In the genomic region with DNA sequence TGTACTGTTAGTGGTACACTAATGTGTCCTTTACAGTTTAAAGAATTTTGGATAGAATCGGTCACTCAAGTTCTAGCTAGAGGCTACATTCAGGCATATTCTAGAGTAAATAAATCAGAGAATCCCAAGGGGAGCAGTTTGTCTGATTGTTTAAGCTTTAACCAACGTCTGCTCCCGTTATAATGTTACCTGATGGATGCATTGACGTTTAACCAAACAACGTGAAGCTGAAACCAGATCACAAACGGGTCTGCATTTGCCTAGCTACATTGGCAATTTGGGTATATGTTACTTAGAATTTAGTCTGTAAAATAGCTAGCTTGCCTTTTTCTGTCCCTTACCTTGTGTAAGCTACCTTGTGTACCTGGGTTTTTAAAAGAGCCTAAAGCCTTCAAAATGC, we compare ENCODE assay signal across 8 cellular contexts. TPM values are rescaled to one million over a fixed set of nuclear protein-coding genes. Genes with fewer than 3 reads are reported as not detected.
DNase-seq lines count a peak whose midpoint lies in the region; ATAC-seq and TF ChIP-seq lines count a peak whose summit lies in the region.

No MANE protein-coding gene starts in this region.

- TF ChIP-seq CTCF in A673 (conservative IDR thresholded peaks at IDR 0.05; ENCODE audit: low read depth, low read length) (no peak), H9 (conservative IDR thresholded peaks at IDR 0.05) (no peak)

- H3K18ac ChIP-seq in H9 (ENCODE audit: insufficient read length, low read depth, low read length): no peak overlapping the region

- H3K56ac ChIP-seq in H9 (ENCODE audit: insufficient read length, low read depth, low read length): no peak overlapping the region

- H3K36me3 ChIP-seq in A673 (ENCODE audit: insufficient read depth, low read length, poor library complexity, severe bottlenecking): no peaks in the 10 kb centered on the region

- H3K4me3 Mint-ChIP-seq in H9 (peak overlapping the region; percentile 68 to 83), memory B cell (peak overlapping the region; percentile 93)
- peak overlapping the region; percentile 93 for H3K4me3 Mint-ChIP-seq in activated naive CD8-positive, alpha-beta T cell treated with anti-CD3 and anti-CD28 coated beads, Interleukin-2, amount 10 ng/mL, durations not matched to agents 7 days and 5 days

- no peak for DNase-seq in A673 (ENCODE audit: low spot score)
- no peak for DNase-seq in H9
- DNase-seq in activated naive CD8-positive, alpha-beta T cell treated with anti-CD3 and anti-CD28 coated beads, Interleukin-2, amount 10 ng/mL, durations not matched to agents 7 days and 5 days: no peak
- DNase-seq in memory B cell (ENCODE audit: low spot score in 2 of 2): no peak
- no peak for DNase-seq in GOT3 (lab: John Stamatoyannopoulos, UW)
- no peak for DNase-seq in A172 (ENCODE audit: low spot score)
- no peak for DNase-seq in left colon

- H3K4me1 ChIP-seq in A673 (ENCODE audit: insufficient read depth, low read length, poor library complexity, severe bottlenecking): peaks cover 11% of the 10 kb centered on the region
- no peaks in the 10 kb centered on the region for H3K4me1 ChIP-seq in H9 (ENCODE audit: insufficient read depth, low read length)

- no peak overlapping the region for H4K8ac ChIP-seq in H9 (replicated peaks; ENCODE audit: insufficient read length, low read depth, low read length)

- H3T11ph ChIP-seq in H9 (ENCODE audit: low read length): no peak overlapping the region

- no TSS peak for BruUV-seq in A673 (replicated peaks; lab: Mats Ljungman, UMichigan)

- H3K4ac ChIP-seq in H9 (ENCODE audit: low read depth, low read length): no peak overlapping the region

- H3K27me3 ChIP-seq in A673 (replicated peaks; ENCODE audit: insufficient read depth, low read depth, low read length, poor library complexity) (no peaks in the 10 kb centered on the region), H9 (ENCODE audit: insufficient read depth, low read length) (no peaks in the 10 kb centered on the region)

- H3K14ac ChIP-seq in H9 (ENCODE audit: insufficient read depth, low read length): no peak overlapping the region

- H2BK120ac ChIP-seq in H9 (ENCODE audit: low read depth, low read length, poor library complexity, severe bottlenecking): no peak overlapping the region

- no peak overlapping the region for H2AFZ ChIP-seq in H9 (ENCODE audit: low read length)

- H3K27me3 Mint-ChIP-seq in H9 (ENCODE audit: low read depth) (peaks cover 22% of the 10 kb centered on the region), memory B cell (no peaks in the 10 kb centered on the region)
- no peaks in the 10 kb centered on the region for H3K27me3 Mint-ChIP-seq in activated naive CD8-positive, alpha-beta T cell treated with anti-CD3 and anti-CD28 coated beads, Interleukin-2, amount 10 ng/mL, durations not matched to agents 7 days and 5 days

- ATAC-seq in activated naive CD8-positive, alpha-beta T cell treated with anti-CD3 and anti-CD28 coated beads, Interleukin-2, amount 10 ng/mL, durations not matched to agents 7 days and 5 days (ENCODE audit: low read depth): no peak
- ATAC-seq in memory B cell (ENCODE audit: low read depth) (no peak), GM21528 (IDR thresholded peaks at IDR 0.05; ENCODE audit: low FRiP score, unreplicated experiment) (no peak), left colon (no peak)

- no peak overlapping the region for H2AK5ac ChIP-seq in H9 (ENCODE audit: insufficient read length, low read length)

- peak overlapping the region; percentile 60 for H3K4me3 ChIP-seq in A673 (ENCODE audit: low read depth, low read length, poor library complexity, severe bottlenecking)

- H3K4me1 Mint-ChIP-seq in H9 (peaks cover 11 to 16% of the 10 kb centered on the region in 2 experiments), memory B cell (peaks cover 28% of the 10 kb centered on the region)
- H3K4me1 Mint-ChIP-seq in activated naive CD8-positive, alpha-beta T cell treated with anti-CD3 and anti-CD28 coated beads, Interleukin-2, amount 10 ng/mL, durations not matched to agents 7 days and 5 days: peaks cover 40% of the 10 kb centered on the region

- no peak overlapping the region for H4K5ac ChIP-seq in H9 (ENCODE audit: insufficient read length, low read depth, low read length)

- no peak overlapping the region for H2BK12ac ChIP-seq in H9 (ENCODE audit: insufficient read length, low read depth, low read length)

- H3K23ac ChIP-seq in H9 (ENCODE audit: insufficient read length, low read depth, low read length): no peak overlapping the region

- H2BK15ac ChIP-seq in H9 (ENCODE audit: low read depth, low read length): no peak overlapping the region

- H2BK5ac ChIP-seq in H9 (ENCODE audit: insufficient read length, low read length): no peak overlapping the region

- H3K79me2 ChIP-seq in H9 (ENCODE audit: insufficient read depth, low read length): no peaks in the 10 kb centered on the region

- H3K27ac Mint-ChIP-seq in H9 (no peak overlapping the region), memory B cell (peak overlapping the region; percentile 96)
- H3K27ac Mint-ChIP-seq in activated naive CD8-positive, alpha-beta T cell treated with anti-CD3 and anti-CD28 coated beads, Interleukin-2, amount 10 ng/mL, durations not matched to agents 7 days and 5 days: peak overlapping the region; percentile 95

- H3K9me3 ChIP-seq in A673 (ENCODE audit: low read depth, low read length, poor library complexity, severe bottlenecking): peaks cover 17% of the 10 kb centered on the region
- no peaks in the 10 kb centered on the region for H3K9me3 ChIP-seq in H9 (ENCODE audit: control insufficient read depth, low read depth, low read length)

- POLR2A ChIA-PET in A673 (lab: Charles Lee; ENCODE audit: low non-redundant PET): no interaction called here
- POLR2A ChIA-PET in activated naive CD8-positive, alpha-beta T cell treated with anti-CD3 and anti-CD28 coated beads, Interleukin-2, amount 10 ng/mL, durations not matched to agents 7 days and 5 days (lab: Charles Lee): interaction anchor here (1.0 to 4.7 kb wide), 3 partner anchors 75 to 142 kb away, joined by 7 to 58 read pairs (median 44); a partner anchor contains a TSS

- no peak overlapping the region for H3K9ac ChIP-seq in H9 (ENCODE audit: extremely low read depth, insufficient read length, low read length)

- peaks cover 30% of the 10 kb centered on the region in 2 experiments for H3K9me3 Mint-ChIP-seq in H9
- peaks cover 8% of the 10 kb centered on the region for H3K9me3 Mint-ChIP-seq in activated naive CD8-positive, alpha-beta T cell treated with anti-CD3 and anti-CD28 coated beads, Interleukin-2, amount 10 ng/mL, durations not matched to agents 7 days and 5 days
- H3K9me3 Mint-ChIP-seq in memory B cell: peaks cover 5% of the 10 kb centered on the region

- H3K79me1 ChIP-seq in H9 (ENCODE audit: insufficient read depth, low read depth, low read length, poor library complexity, severe bottlenecking): no peaks in the 10 kb centered on the region

- intact Hi-C loops in A673 (cut with micrococcal nuclease; ENCODE audit: unreplicated experiment) (no loop called here), left colon (cut with DNase I, micrococcal nuclease) (no loop called here)

- H3K4me2 ChIP-seq in H9 (ENCODE audit: insufficient read depth, insufficient read length, low read length): peak overlapping the region; percentile 89

- H4K91ac ChIP-seq in H9 (ENCODE audit: insufficient read length, low read depth, low read length): no peak overlapping the region

- no CpG with 5 or more reads among the region's 6 CpGs for WGBS in H9 (ENCODE audit: extremely low coverage, insufficient read length, low lambda C conversion rate)

- H3K36me3 Mint-ChIP-seq in H9 (ENCODE audit: insufficient read depth in 1 of 3, low read depth in 3 of 3) (peaks cover 15 to 47% (median 15%) of the 10 kb centered on the region in 3 experiments), memory B cell (peaks cover 2% of the 10 kb centered on the region)
- peaks cover 40% of the 10 kb centered on the region for H3K36me3 Mint-ChIP-seq in activated naive CD8-positive, alpha-beta T cell treated with anti-CD3 and anti-CD28 coated beads, Interleukin-2, amount 10 ng/mL, durations not matched to agents 7 days and 5 days

- H2BK20ac ChIP-seq in H9 (ENCODE audit: low read depth, low read length, poor library complexity, severe bottlenecking): no peak overlapping the region

- H3K23me2 ChIP-seq in H9 (ENCODE audit: insufficient read length, low read depth, low read length, poor library complexity, severe bottlenecking): peaks cover 5% of the 10 kb centered on the region

- H3K27ac ChIP-seq in A673 (ENCODE audit: low read depth, low read length, poor library complexity, severe bottlenecking) (no peak overlapping the region), H9 (ENCODE audit: insufficient read length, low read depth, low read length) (no peak overlapping the region)

- CTCF ChIA-PET in A673 (lab: Charles Lee): interaction anchor here (1.0 kb wide), 1 partner anchor 77 kb away, joined by 6 read pairs; a partner anchor contains a TSS

- H4K20me1 ChIP-seq in H9 (ENCODE audit: control insufficient read depth, insufficient read depth, insufficient read length): no peaks in the 10 kb centered on the region

RNA-seq across cellular contexts. Expression of a gene that starts 1.6 kb away (rescaled TPM):
- total RNA-seq in A673 (2021) (13.3 and 15.6 TPM in 2 replicates), H9 (2021) (10.3 and 10.5 TPM in 2 replicates), left colon (10 to 100 TPM; 23.8 to 28.4 TPM)
- total RNA-seq in activated naive CD8-positive, alpha-beta T cell treated with anti-CD3 and anti-CD28 coated beads, Interleukin-2, amount 10 ng/mL, durations not matched to agents 7 days and 5 days: 10 to 100 TPM; 32.4 to 35.1 TPM
- total RNA-seq in A172 (2014; rRNA removed; shearing (Covaris generic)): 46.1 and 48.0 TPM in 2 replicates

Comparison
In these comparisons a context has a peak if more than half of its experiments do, and no peak if none do; other contexts are left out.
1. H3K27ac Mint-ChIP-seq: peak in activated naive CD8-positive, alpha-beta T cell treated with anti-CD3 and anti-CD28 coated beads, Interleukin-2, amount 10 ng/mL, durations not matched to agents 7 days and 5 days (single experiment) and memory B cell (single experiment); none in H9 (0 of 3).
2. Peak in every context shown above with its lines, with median percentiles within 50 percentile points of each other: H3K4me3 Mint-ChIP-seq.